Comparison of ENCODE assay signal across 22 cellular contexts in the genomic region with DNA sequence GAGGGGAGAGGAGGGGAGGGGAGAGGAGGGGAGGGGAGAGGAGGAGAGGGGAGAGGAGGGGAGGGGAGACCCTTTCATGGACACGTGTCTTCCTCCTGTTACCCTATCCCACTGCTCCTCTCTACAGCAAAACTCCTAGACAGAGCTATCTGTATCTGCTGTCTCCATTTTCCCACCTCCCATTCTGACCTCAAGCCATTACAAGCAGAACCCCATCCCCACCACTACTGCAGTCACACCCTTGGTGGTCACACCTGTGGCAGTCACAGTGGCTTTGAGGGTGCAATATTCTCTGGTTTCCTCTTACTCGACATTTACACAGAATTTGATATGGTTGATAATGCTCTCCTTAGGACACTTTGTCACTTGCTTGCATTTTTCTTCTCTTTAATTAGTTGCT. TPM values are rescaled to one million over a fixed set of nuclear protein-coding genes. Genes with fewer than 3 reads are reported as not detected.
A peak's percentile ranks its signal among the peaks of the same experiment; 100 is the strongest.
DNase-seq lines count a peak whose midpoint lies in the region; ATAC-seq and TF ChIP-seq lines count a peak whose summit lies in the region.
"Had no signal": no experiment of that assay in that cellular context is flagged by ENCODE, and none has a peak within 500 bp of the region (broad histone marks: within the 10 kb centered on the region; RNA-seq: fewer than 3 reads in every experiment).

No MANE protein-coding gene starts in this region.

- H3K36me3 Mint-ChIP-seq in activated CD4-positive, alpha-beta T cell treated with anti-CD3 and anti-CD28 coated beads, Interleukin-2, amount 10 ng/mL, durations not matched to agents 24 days and 14 days (ENCODE audit: low read depth): peaks cover 3% of the 10 kb centered on the region
- H3K36me3 Mint-ChIP-seq in activated naive CD8-positive, alpha-beta T cell treated with anti-CD3 and anti-CD28 coated beads, Interleukin-2, amount 10 ng/mL, durations not matched to agents 7 days and 5 days: peaks cover 23% of the 10 kb centered on the region
- H3K36me3 Mint-ChIP-seq in stimulated activated effector memory CD8-positive, alpha-beta T cell treated with anti-CD3 and anti-CD28 coated beads, Interleukin-12 subunit alpha, Interleukin-12 subunit beta, amount 100 ng/mL, for 72 hours: peaks cover 13% of the 10 kb centered on the region
- H3K36me3 Mint-ChIP-seq: naive B cell had no signal

- peaks cover 2% of the 10 kb centered on the region for H3K27me3 Mint-ChIP-seq in activated CD4-positive, alpha-beta T cell treated with anti-CD3 and anti-CD28 coated beads, Interleukin-2, amount 10 ng/mL, durations not matched to agents 24 days and 14 days
- no peaks in the 10 kb centered on the region for H3K27me3 Mint-ChIP-seq in activated naive CD8-positive, alpha-beta T cell treated with anti-CD3 and anti-CD28 coated beads, Interleukin-2, amount 10 ng/mL, durations not matched to agents 7 days and 5 days
- H3K27me3 Mint-ChIP-seq: activated T-cell treated with anti-CD3 and anti-CD28 coated beads, Interleukin-2, amount 50 U/mL, for 24 hours had no signal

- no peak overlapping the region for H3K27ac Mint-ChIP-seq in activated CD4-positive, alpha-beta T cell treated with anti-CD3 and anti-CD28 coated beads, Interleukin-2, amount 10 ng/mL, durations not matched to agents 24 days and 14 days
- H3K27ac Mint-ChIP-seq in activated naive CD8-positive, alpha-beta T cell treated with anti-CD3 and anti-CD28 coated beads, Interleukin-2, amount 10 ng/mL, durations not matched to agents 7 days and 5 days: peak overlapping the region; percentile 82
- H3K27ac Mint-ChIP-seq in stimulated activated effector memory CD8-positive, alpha-beta T cell treated with anti-CD3 and anti-CD28 coated beads, Interleukin-12 subunit alpha, Interleukin-12 subunit beta, amount 100 ng/mL, for 72 hours: peak overlapping the region; percentile 79
- H3K27ac Mint-ChIP-seq: activated T-cell treated with anti-CD3 and anti-CD28 coated beads, Interleukin-2, amount 50 U/mL, for 24 hours had no signal

- peak overlapping the region; percentile 89 for H3K4me2 ChIP-seq in Loucy (ENCODE audit: low read depth, low read length, poor library complexity, severe bottlenecking)
- H3K4me2 ChIP-seq: KMS-11 had no signal

- DNase-seq in activated CD4-positive, alpha-beta T cell treated with anti-CD3 and anti-CD28 coated beads, Interleukin-2, amount 10 ng/mL, durations not matched to agents 24 days and 14 days: peak; percentile 83
- no peak for DNase-seq in activated CD4-positive, alpha-beta T cell treated with anti-CD3 and anti-CD28 coated beads for 4 hours
- DNase-seq in activated naive CD8-positive, alpha-beta T cell treated with anti-CD3 and anti-CD28 coated beads, Interleukin-2, amount 10 ng/mL, durations not matched to agents 7 days and 5 days: peak; percentile 76
- DNase-seq in stimulated activated effector memory CD8-positive, alpha-beta T cell treated with anti-CD3 and anti-CD28 coated beads, Interleukin-12 subunit alpha, Interleukin-12 subunit beta, amount 100 ng/mL, for 72 hours (ENCODE audit: low spot score in 2 of 2): peak in 1 of 2 donors; percentile 62
- no peak for DNase-seq in SHP77 (lab: John Stamatoyannopoulos, UW)
- DNase-seq in stimulated activated CD4-positive, alpha-beta T cell treated with anti-CD3 and anti-CD28 coated beads, Interleukin-15, amount 100 ng/mL, for 24 hours: no peak
- DNase-seq: activated CD4-positive, CD25-positive, alpha-beta regulatory T cell treated with anti-CD3 and anti-CD28 coated beads, Interleukin-2, amount 50 U/mL, for 72 hours; activated T-cell treated with anti-CD3 and anti-CD28 coated beads, Interleukin-2, amount 50 U/mL, for 24 hours; amniotic stem cell; caudate nucleus; effector CD4-positive, alpha-beta T cell; heart right ventricle; islet precursor cell; naive B cell; NCI-H1105 treated with DMSO at 0.1 percent for 48 hours; psoas muscle; Right ventricle myocardium superior; transverse colon had no signal

- H3K4me1 ChIP-seq in Loucy (ENCODE audit: insufficient read depth, low read length, poor library complexity, severe bottlenecking): peaks cover 84% of the 10 kb centered on the region

- H3K36me3 ChIP-seq in Loucy (ENCODE audit: insufficient read depth, low read length): no peaks in the 10 kb centered on the region
- H3K36me3 ChIP-seq: HAP-1, transverse colon had no signal

- H3K9me3 ChIP-seq in Loucy (ENCODE audit: insufficient read depth, low read depth, low read length): no peaks in the 10 kb centered on the region
- H3K9me3 ChIP-seq: HAP-1, heart right ventricle, psoas muscle, transverse colon had no signal

- H4K20me1 ChIP-seq in Loucy (ENCODE audit: insufficient read depth, low read length, poor library complexity, severe bottlenecking): no peaks in the 10 kb centered on the region

- peaks cover 15% of the 10 kb centered on the region for H3F3A ChIP-seq in Loucy (ENCODE audit: low read depth)

- peaks cover 2% of the 10 kb centered on the region; the same call in 1 of the 2 replicates for H3K79me2 ChIP-seq in Loucy (ENCODE audit: insufficient read depth, low read length)

- no peak for TF ChIP-seq CTCF in Loucy (conservative IDR thresholded peaks at IDR 0.05; ENCODE audit: low read length)

- peak overlapping the region; percentile 95 for H3K9ac ChIP-seq in Loucy (ENCODE audit: low read depth, low read length, poor library complexity, severe bottlenecking)
- H3K9ac ChIP-seq: KMS-11 had no signal

- H3K4me1 Mint-ChIP-seq in activated CD4-positive, alpha-beta T cell treated with anti-CD3 and anti-CD28 coated beads, Interleukin-2, amount 10 ng/mL, durations not matched to agents 24 days and 14 days: peaks cover 40% of the 10 kb centered on the region
- H3K4me1 Mint-ChIP-seq in activated naive CD8-positive, alpha-beta T cell treated with anti-CD3 and anti-CD28 coated beads, Interleukin-2, amount 10 ng/mL, durations not matched to agents 7 days and 5 days: peaks cover 40% of the 10 kb centered on the region
- H3K4me1 Mint-ChIP-seq in stimulated activated effector memory CD8-positive, alpha-beta T cell treated with anti-CD3 and anti-CD28 coated beads, Interleukin-12 subunit alpha, Interleukin-12 subunit beta, amount 100 ng/mL, for 72 hours: peaks cover 48% of the 10 kb centered on the region

- peak overlapping the region; percentile 11 for H3K4me3 ChIP-seq in Loucy (ENCODE audit: low read length, poor library complexity, severe bottlenecking)
- H3K4me3 ChIP-seq: HAP-1, heart right ventricle, psoas muscle, transverse colon had no signal

- H3K27me3 ChIP-seq in Loucy (ENCODE audit: insufficient read depth, low read length, poor library complexity, severe bottlenecking): no peaks in the 10 kb centered on the region
- H3K27me3 ChIP-seq: heart right ventricle, transverse colon had no signal

- H2AFZ ChIP-seq in Loucy (ENCODE audit: low read length): no peak overlapping the region

- POLR2A ChIA-PET in activated naive CD8-positive, alpha-beta T cell treated with anti-CD3 and anti-CD28 coated beads, Interleukin-2, amount 10 ng/mL, durations not matched to agents 7 days and 5 days (lab: Charles Lee): interaction anchor here (0.6 to 3.4 kb wide), 5 partner anchors 9 to 94 kb away, joined by 3 to 24 read pairs (median 6); partner anchors contain the start of gene RCBTB2

- H3K9me3 Mint-ChIP-seq in activated CD4-positive, alpha-beta T cell treated with anti-CD3 and anti-CD28 coated beads, Interleukin-2, amount 10 ng/mL, durations not matched to agents 24 days and 14 days: no peaks in the 10 kb centered on the region
- H3K9me3 Mint-ChIP-seq in activated naive CD8-positive, alpha-beta T cell treated with anti-CD3 and anti-CD28 coated beads, Interleukin-2, amount 10 ng/mL, durations not matched to agents 7 days and 5 days: no peaks in the 10 kb centered on the region
- no peaks in the 10 kb centered on the region for H3K9me3 Mint-ChIP-seq in stimulated activated effector memory CD8-positive, alpha-beta T cell treated with anti-CD3 and anti-CD28 coated beads, Interleukin-12 subunit alpha, Interleukin-12 subunit beta, amount 100 ng/mL, for 72 hours
- H3K9me3 Mint-ChIP-seq: activated T-cell treated with anti-CD3 and anti-CD28 coated beads, Interleukin-2, amount 50 U/mL, for 24 hours; naive B cell had no signal

- intact Hi-C loops in activated CD4-positive, alpha-beta T cell treated with anti-CD3 and anti-CD28 coated beads, Interleukin-2, amount 10 ng/mL, durations not matched to agents 24 days and 14 days (cut with micrococcal nuclease): no loop called here

- H3K9me2 ChIP-seq in Loucy (replicated peaks; ENCODE audit: low read depth, low read length): no peaks in the 10 kb centered on the region

- peak overlapping the region; percentile 41 for H3K4me3 Mint-ChIP-seq in activated CD4-positive, alpha-beta T cell treated with anti-CD3 and anti-CD28 coated beads, Interleukin-2, amount 10 ng/mL, durations not matched to agents 24 days and 14 days
- peak overlapping the region; percentile 47 for H3K4me3 Mint-ChIP-seq in activated naive CD8-positive, alpha-beta T cell treated with anti-CD3 and anti-CD28 coated beads, Interleukin-2, amount 10 ng/mL, durations not matched to agents 7 days and 5 days
- H3K4me3 Mint-ChIP-seq in stimulated activated effector memory CD8-positive, alpha-beta T cell treated with anti-CD3 and anti-CD28 coated beads, Interleukin-12 subunit alpha, Interleukin-12 subunit beta, amount 100 ng/mL, for 72 hours: peak overlapping the region; percentile 57
- H3K4me3 Mint-ChIP-seq: activated T-cell treated with anti-CD3 and anti-CD28 coated beads, Interleukin-2, amount 50 U/mL, for 24 hours; naive B cell had no signal

- ATAC-seq in activated naive CD8-positive, alpha-beta T cell treated with anti-CD3 and anti-CD28 coated beads, Interleukin-2, amount 10 ng/mL, durations not matched to agents 7 days and 5 days (ENCODE audit: low read depth): peak; percentile 12
- ATAC-seq in stimulated activated effector memory CD8-positive, alpha-beta T cell treated with anti-CD3 and anti-CD28 coated beads, Interleukin-12 subunit alpha, Interleukin-12 subunit beta, amount 100 ng/mL, for 72 hours: peak; percentile 9
- ATAC-seq in HG03175 (IDR thresholded peaks at IDR 0.05; ENCODE audit: unreplicated experiment): no peak
- ATAC-seq: heart right ventricle, psoas muscle had no signal

RNA-seq across cellular contexts. Expression of gene RCBTB2, which starts 36.1 kb away (rescaled TPM):
- 1.6 and 1.7 TPM in 2 replicates for total RNA-seq in activated CD4-positive, alpha-beta T cell treated with anti-CD3 and anti-CD28 coated beads, Interleukin-2, amount 10 ng/mL, durations not matched to agents 24 days and 14 days
- total RNA-seq in activated naive CD8-positive, alpha-beta T cell treated with anti-CD3 and anti-CD28 coated beads, Interleukin-2, amount 10 ng/mL, durations not matched to agents 7 days and 5 days: 10 to 100 TPM; 18.3 to 21.5 TPM

Comparison
In these comparisons a context has a peak if more than half of its experiments do, and no peak if none do; other contexts are left out.
1. DNase-seq: peak in activated CD4-positive, alpha-beta T cell treated with anti-CD3 and anti-CD28 coated beads, Interleukin-2, amount 10 ng/mL, durations not matched to agents 24 days and 14 days (single experiment) and activated naive CD8-positive, alpha-beta T cell treated with anti-CD3 and anti-CD28 coated beads, Interleukin-2, amount 10 ng/mL, durations not matched to agents 7 days and 5 days (single experiment); none in activated CD4-positive, alpha-beta T cell treated with anti-CD3 and anti-CD28 coated beads for 4 hours (0 of 2), SHP77 (0 of 2) and stimulated activated CD4-positive, alpha-beta T cell treated with anti-CD3 and anti-CD28 coated beads, Interleukin-15, amount 100 ng/mL, for 24 hours (single experiment).
2. Peak in every context shown above with its lines, with median percentiles within 50 percentile points of each other: H3K4me3 Mint-ChIP-seq.